20 cellular contexts compared by ENCODE assay signal in the genomic region with DNA sequence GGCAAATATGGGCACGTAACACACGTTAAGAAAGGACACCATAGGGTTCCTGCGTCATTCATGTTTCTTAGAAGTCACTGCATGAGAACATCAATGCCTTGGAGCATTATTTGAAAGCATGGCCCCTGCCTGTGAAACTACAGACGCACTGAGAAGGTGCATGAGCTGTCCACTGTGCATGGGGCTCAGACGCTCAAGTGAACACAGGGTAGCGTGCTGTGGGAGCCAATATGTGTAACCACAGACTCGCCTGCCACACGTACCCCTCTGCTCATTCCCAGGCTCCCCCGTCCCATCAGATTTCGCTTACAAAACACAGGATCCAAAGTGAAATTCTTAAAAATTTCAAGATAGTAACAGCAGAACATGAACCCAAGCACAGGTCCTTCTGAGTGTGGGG. TPM values are rescaled to one million over a fixed set of nuclear protein-coding genes. Genes with fewer than 3 reads are reported as not detected.
A peak's percentile ranks its signal among the peaks of the same experiment; 100 is the strongest.
DNase-seq lines count a peak whose midpoint lies in the region; ATAC-seq and TF ChIP-seq lines count a peak whose summit lies in the region.
"Had no signal": no experiment of that assay in that cellular context is flagged by ENCODE, and none has a peak within 500 bp of the region (broad histone marks: within the 10 kb centered on the region; RNA-seq: fewer than 3 reads in every experiment).

No MANE protein-coding gene starts in this region.

- H2AFZ ChIP-seq in smooth muscle cell (ENCODE audit: low read depth), result no peak overlapping the region
- H2AFZ ChIP-seq: GM23248 had no signal

- DNase-seq in cardiac septum (ENCODE audit: low spot score) (peak; percentile 71), left ventricle myocardium superior (no peak), endodermal cell (peak; percentile 28), progenitor cell of endocrine pancreas (ENCODE audit: low spot score, unreplicated experiment) (peak; percentile 3), NCI-H2171 treated with DMSO at 0.1 percent for 48 hours (lab: John Stamatoyannopoulos, UW) (no peak), smooth muscle cell (lab: John Stamatoyannopoulos, UW; ENCODE audit: unreplicated experiment) (no peak)
- DNase-seq: CD4-positive, alpha-beta T cell; DMS153; GDM1; GM23248; KG1; NCI-H1105 treated with DMSO at 0.1 percent for 48 hours; NCI-H1694; NCI-H2081 treated with DMSO at 0.1 percent for 48 hours; NCI-H510A; NCI-H748 treated with DMSO at 0.1 percent for 48 hours; OCI-M1; SHP77 treated with DMSO at 0.1 percent for 48 hours had no signal

- H3K27ac Mint-ChIP-seq in endodermal cell (no peak overlapping the region), progenitor cell of endocrine pancreas (no peak overlapping the region)
- H3K27ac Mint-ChIP-seq: CD4-positive, alpha-beta T cell had no signal

- H3K36me3 Mint-ChIP-seq in endodermal cell (ENCODE audit: low read depth) (no peaks in the 10 kb centered on the region), progenitor cell of endocrine pancreas (ENCODE audit: insufficient read depth) (no peaks in the 10 kb centered on the region)

- H3K4me1 ChIP-seq in endodermal cell (ENCODE audit: control insufficient read depth, insufficient read depth, low read length) (peaks cover 5% of the 10 kb centered on the region), smooth muscle cell (ENCODE audit: low read depth) (peaks cover 4% of the 10 kb centered on the region)

- H3K9ac ChIP-seq in endodermal cell (ENCODE audit: extremely low read depth, low read length, poor library complexity, severe bottlenecking) (no peak overlapping the region), smooth muscle cell (ENCODE audit: low read depth) (no peak overlapping the region)
- H3K9ac ChIP-seq: GM23248 had no signal

- H3K4me2 ChIP-seq in smooth muscle cell, result no peak overlapping the region
- H3K4me2 ChIP-seq: A549 had no signal

- intact Hi-C loops in cardiac septum (cut with DNase I), result no loop called here
- intact Hi-C loops in left ventricle myocardium superior (cut with micrococcal nuclease), result no loop called here

- H3K4me3 Mint-ChIP-seq in endodermal cell, result no peak overlapping the region
- no peak overlapping the region for H3K4me3 Mint-ChIP-seq in progenitor cell of endocrine pancreas (ENCODE audit: low read depth)
- H3K4me3 Mint-ChIP-seq: CD4-positive, alpha-beta T cell had no signal

- H3K4me3 ChIP-seq in endodermal cell (ENCODE audit: low read length), result no peak overlapping the region
- no peak overlapping the region for H3K4me3 ChIP-seq in smooth muscle cell
- H3K4me3 ChIP-seq: A549, GM23248 had no signal

- ATAC-seq in left ventricle myocardium superior (no peak), GM19395 (IDR thresholded peaks at IDR 0.05; ENCODE audit: unreplicated experiment) (no peak)

- no peaks in the 10 kb centered on the region for H3F3A ChIP-seq in smooth muscle cell (ENCODE audit: low read depth)

- H3K9me3 ChIP-seq in endodermal cell (ENCODE audit: control insufficient read depth, low read length) (no peaks in the 10 kb centered on the region), smooth muscle cell (replicated peaks; ENCODE audit: low read depth) (no peaks in the 10 kb centered on the region)
- H3K9me3 ChIP-seq: A549 had no signal

- no peak overlapping the region for H3K27ac ChIP-seq in endodermal cell (ENCODE audit: low read depth, low read length)
- H3K27ac ChIP-seq in smooth muscle cell (ENCODE audit: low read depth), result no peak overlapping the region
- H3K27ac ChIP-seq: A549, GM23248 had no signal

- H3K36me3 ChIP-seq in endodermal cell (ENCODE audit: control insufficient read depth, insufficient read depth, low read length), result no peaks in the 10 kb centered on the region
- H3K36me3 ChIP-seq in smooth muscle cell (ENCODE audit: low read depth), result no peaks in the 10 kb centered on the region

- H3K79me2 ChIP-seq in smooth muscle cell (ENCODE audit: low read depth), result no peaks in the 10 kb centered on the region

- peaks cover 9% of the 10 kb centered on the region for H3K4me1 Mint-ChIP-seq in endodermal cell
- peaks cover 3% of the 10 kb centered on the region for H3K4me1 Mint-ChIP-seq in progenitor cell of endocrine pancreas (ENCODE audit: low read depth)

- H4K20me1 ChIP-seq in smooth muscle cell (ENCODE audit: low read depth), result no peaks in the 10 kb centered on the region

- no peak for TF ChIP-seq CTCF in endodermal cell (conservative IDR thresholded peaks at IDR 0.05)
- TF ChIP-seq CTCF in progenitor cell of endocrine pancreas (IDR thresholded peaks at IDR 0.05; ENCODE audit: unreplicated experiment), result no peak
- no peak for TF ChIP-seq CTCF in smooth muscle cell (IDR thresholded peaks at IDR 0.05; ENCODE audit: borderline replicate concordance, insufficient read depth, poor library complexity, severe bottlenecking)

- WGBS in endodermal cell (ENCODE audit: insufficient coverage in 1 of 2, insufficient read length in 1 of 2), 2 experiments, result 96 to 97% methylated on average over 9 to 10 of the region's 10 CpGs
- WGBS in smooth muscle cell (ENCODE audit: low lambda C conversion rate), result 94% methylated on average over 10 of the region's 10 CpGs

- H3K9me3 Mint-ChIP-seq in endodermal cell, result no peaks in the 10 kb centered on the region
- H3K9me3 Mint-ChIP-seq in progenitor cell of endocrine pancreas (ENCODE audit: low read depth), result no peaks in the 10 kb centered on the region
- H3K9me3 Mint-ChIP-seq: CD4-positive, alpha-beta T cell had no signal

- H3K27me3 Mint-ChIP-seq in endodermal cell (ENCODE audit: insufficient read depth) (peaks cover 31% of the 10 kb centered on the region), progenitor cell of endocrine pancreas (peaks cover 65% of the 10 kb centered on the region)

- H3K27me3 ChIP-seq in endodermal cell (ENCODE audit: control insufficient read depth, insufficient read depth, low read length, poor library complexity, severe bottlenecking) (peaks cover 25% of the 10 kb centered on the region), smooth muscle cell (ENCODE audit: low read depth) (peaks cover 51% of the 10 kb centered on the region)

RNA-seq across cellular contexts. Expression of gene PPP2R2C, which starts 6.4 kb away (rescaled TPM):
- total RNA-seq in cardiac septum, result 5.5 TPM
- 8.6 TPM for total RNA-seq in left ventricle myocardium superior
- total RNA-seq in endodermal cell, result 10 to 100 TPM in 1 of 2 donors, 1 to 10 TPM in 1; 4.4 to 19.2 TPM
- 2.1 TPM for polyA plus RNA-seq in endodermal cell (2013, experiment 1 of 2)
- polyA plus RNA-seq in endodermal cell (2013, experiment 2 of 2), result 1.2 TPM
- total RNA-seq in progenitor cell of endocrine pancreas, result 0.19 and 0.29 TPM in 2 replicates
- total RNA-seq in smooth muscle cell, result 0.76 and 1.8 TPM in 2 replicates
- 0.54 and 0.76 TPM in 2 replicates for polyA plus RNA-seq in smooth muscle cell
- total RNA-seq: CD4-positive, alpha-beta T cell; GM23248 had no signal
- polyA plus RNA-seq: GM23248 had no signal

Comparison
In these comparisons a context has a peak if more than half of its experiments do, and no peak if none do; other contexts are left out.
1. DNase-seq: peak in cardiac septum (single experiment), endodermal cell (single experiment) and progenitor cell of endocrine pancreas (single experiment); none in left ventricle myocardium superior (single experiment), NCI-H2171 treated with DMSO at 0.1 percent for 48 hours (single experiment) and smooth muscle cell (single experiment).